8 cellular contexts compared by ENCODE assay signal in genomic region chr6:42929928-42930360, GRCh38. TPM values are rescaled to one million over a fixed set of nuclear protein-coding genes. Genes with fewer than 3 reads are reported as not detected.
DNase-seq lines count a peak whose midpoint lies in the region; ATAC-seq, FAIRE-seq and TF ChIP-seq lines count a peak whose summit lies in the region.

No MANE protein-coding gene starts in this region.

- H3K9me3 ChIP-seq in ES-I3 (ENCODE audit: control insufficient read depth, insufficient read depth, low read length) (no peaks in the 10 kb centered on the region), HepG2 (ENCODE audit: low read length) (no peaks in the 10 kb centered on the region)

- in situ Hi-C loops in HepG2 (cut with HindIII; ENCODE audit: extremely low pct_ligation_motif_present, low pct_unique_long_range_greater_than_20kb): no loop called here

- DNase-seq in T-helper 9 cell (peak; percentile 30), HepG2 (ENCODE audit: low spot score) (no peak), D341Med (ENCODE audit: low spot score) (no peak)
- peak; percentile 48 for DNase-seq in central memory CD4-positive, alpha-beta T cell
- DNase-seq in stimulated activated CD4-positive, alpha-beta T cell treated with anti-CD3 and anti-CD28 coated beads, TNF-alpha, amount 100 ng/mL, for 24 hours (ENCODE audit: low read depth in 3 of 3): peak; percentile 36 to 63 (median 42)

- H3K27ac Mint-ChIP-seq in IgD-negative memory B cell: peak overlapping the region; percentile 99 to 100 (median 100)

- H3K4me3 Mint-ChIP-seq in IgD-negative memory B cell: peak overlapping the region; percentile 99 to 100 (median 99)

- H3K4me2 ChIP-seq in HepG2 (ENCODE audit: low read depth, low read length): peak overlapping the region; percentile 91

- H3K79me2 ChIP-seq in HepG2 (ENCODE audit: insufficient read depth, low read length): peaks cover 40% of the 10 kb centered on the region

- no peak for FAIRE-seq in HepG2 (lab: Jason Lieb, UNC)

- no peak for TF ChIP-seq RAD21 in HepG2 (CRISPR knock-in tag; IDR thresholded peaks at IDR 0.05)

- H3K36me3 ChIP-seq in ES-I3 (ENCODE audit: insufficient read depth, low read length) (peaks cover 4% of the 10 kb centered on the region), HepG2 (replicated peaks in 1 of 2; ENCODE audit: control insufficient read depth in 1 of 2, insufficient read depth in 2 of 2, low read length in 2 of 2) (peaks cover 7 to 16% of the 10 kb centered on the region in 2 experiments)

- no peaks in the 10 kb centered on the region for H3K9me3 Mint-ChIP-seq in IgD-negative memory B cell

- no peak for TF ChIP-seq POLR2A in HepG2 (IDR thresholded peaks at IDR 0.05; ENCODE audit: insufficient read depth in 1 of 2, low read depth in 2 of 2, low read length in 2 of 2)

- H3K9ac ChIP-seq in ES-I3 (ENCODE audit: low read depth, low read length) (peak overlapping the region; percentile 84), HepG2 (ENCODE audit: insufficient read depth, low read depth, low read length) (peak overlapping the region; percentile 79)

- TF ChIP-seq EP300 in HepG2 (IDR thresholded peaks at IDR 0.05; ENCODE audit: low read depth in 2 of 2, low read length in 2 of 2) (no peak), HepG2 (CRISPR knock-in tag; IDR thresholded peaks at IDR 0.05; ENCODE audit: borderline replicate concordance) (no peak)

- H3K4me1 ChIP-seq in ES-I3 (ENCODE audit: insufficient read depth, low read length) (peaks cover 14% of the 10 kb centered on the region; the same call in 1 of the 2 replicates), HepG2 (ENCODE audit: insufficient read depth, low read length) (peaks cover 57% of the 10 kb centered on the region)

- CTCF ChIA-PET in HepG2 (lab: Yijun Ruan, JAX; ENCODE audit: low intra/inter-chr PET ratio, low total read pairs): no interaction called here

- no peak overlapping the region for H2AFZ ChIP-seq in HepG2 (ENCODE audit: low read length)

- WGBS in HepG2 (ENCODE audit: low lambda C conversion rate): under 1% methylated on average over 9 of the region's 9 CpGs

- ATAC-seq in GM21526 (IDR thresholded peaks at IDR 0.05; ENCODE audit: low FRiP score, unreplicated experiment) (peak; percentile 40), HepG2 (no peak; the same call in 2 of the 3 replicates)

- no TSS peak for BruUV-seq in HepG2 (replicated peaks; lab: Mats Ljungman, UMichigan)

- peak overlapping the region; percentile 83 for H3K27ac ChIP-seq in HepG2 (ENCODE audit: extremely low read length, insufficient read depth, low read length)

- intact Hi-C loops in HepG2 (cut with micrococcal nuclease; ENCODE audit: unreplicated experiment): loop anchor here (2.0 kb wide), 1 partner anchor 41 kb away; no protein-coding TSS in a partner anchor

- no peaks in the 10 kb centered on the region; a peak in 1 of 5 replicates for H3K27me3 ChIP-seq in HepG2 (ENCODE audit: control insufficient read depth in 1 of 2, insufficient read depth in 2 of 2, low read length in 2 of 2)

- no peak for TF ChIP-seq CTCF in HepG2 (CRISPR knock-in tag; IDR thresholded peaks at IDR 0.05)

- H3K36me3 Mint-ChIP-seq in IgD-negative memory B cell: peaks cover 2% of the 10 kb centered on the region

- H3K27me3 Mint-ChIP-seq in IgD-negative memory B cell: no peaks in the 10 kb centered on the region

- H3K4me3 ChIP-seq in HepG2 (replicated peaks in 1 of 3; ENCODE audit: insufficient read depth in 1 of 3, low read depth in 2 of 3, low read length in 3 of 3): peak overlapping the region; percentile 71 to 79 (median 78)

- H3K4me1 Mint-ChIP-seq in IgD-negative memory B cell: peaks cover 34 to 38% (median 37%) of the 10 kb centered on the region in 3 donors

- no peaks in the 10 kb centered on the region for H4K20me1 ChIP-seq in HepG2 (ENCODE audit: insufficient read depth, low read length)

- POLR2A ChIA-PET in HepG2 (lab: Yijun Ruan, JAX): interaction anchor here (0.5 to 3.2 kb wide), 33 partner anchors 9 to 507 kb away, joined by 3 to 56 read pairs (median 8); partner anchors contain the start of genes BICRAL, CUL7, GNMT and KLC4

RNA-seq across cellular contexts. Expression of gene CNPY3, which starts 0.7 kb away (rescaled TPM):
- polyA plus RNA-seq in IgD-negative memory B cell (272 TPM), HepG2 (2011; rRNA removed) (38.3 and 42.3 TPM in 2 replicates)
- 31.4 and 60.2 TPM in 2 replicates for total RNA-seq in HepG2 (2016; rRNA removed; fragmentation: Illumina TruSeq; extraction: Trizol)
- 25.4 and 31.7 TPM in 2 replicates for total RNA-seq in HepG2 (2016; cell fraction: cytosol; rRNA removed; fragmentation: Illumina TruSeq; extraction: Trizol; ENCODE audit: low read depth)
- total RNA-seq in HepG2 (2016; cell fraction: insoluble cytoplasmic fraction; rRNA removed; fragmentation: Illumina TruSeq; extraction: Trizol): 32.0 and 60.7 TPM in 2 replicates
- total RNA-seq in HepG2 (2016; cell fraction: membrane; rRNA removed; fragmentation: Illumina TruSeq; extraction: Trizol): 38.9 and 45.0 TPM in 2 replicates
- 42.6 and 49.4 TPM in 2 replicates for total RNA-seq in HepG2 (2016; cell fraction: nucleus; rRNA removed; fragmentation: Illumina TruSeq; extraction: Trizol)
- 43.4 and 51.8 TPM in 2 replicates for polyA plus RNA-seq in HepG2 (2011; cell fraction: cytosol; rRNA removed)
- 30.8 and 35.3 TPM in 2 replicates for polyA plus RNA-seq in HepG2 (2011; cell fraction: nucleus; rRNA removed)
- 51.7 and 54.0 TPM in 2 replicates for polyA plus RNA-seq in HepG2 (2012)
- polyA plus RNA-seq in HepG2 (2016; cell fraction: cytosol; fragmentation: Illumina TruSeq; extraction: Trizol; ENCODE audit: low read depth): 38.7 and 48.0 TPM in 2 replicates
- polyA plus RNA-seq in HepG2 (2016; cell fraction: insoluble cytoplasmic fraction; fragmentation: Illumina TruSeq; extraction: Trizol; ENCODE audit: low read depth): 35.6 and 38.7 TPM in 2 replicates
- polyA plus RNA-seq in HepG2 (2016; cell fraction: membrane; fragmentation: Illumina TruSeq; extraction: Trizol; ENCODE audit: low read depth): 44.3 and 50.0 TPM in 2 replicates
- polyA plus RNA-seq in HepG2 (2016; cell fraction: nucleus; fragmentation: Illumina TruSeq; extraction: Trizol; ENCODE audit: insufficient read depth, low read depth): 94.9 and 101 TPM in 2 replicates
- polyA minus RNA-seq in HepG2 (2011; rRNA and poly(A)+ RNA removed; ENCODE audit: low replicate concordance): 28.5 and 45.2 TPM in 2 replicates
- polyA minus RNA-seq in HepG2 (2011; cell fraction: cytosol; rRNA and poly(A)+ RNA removed): 16.2 and 20.4 TPM in 2 replicates
- 9.7 and 11.9 TPM in 2 replicates for polyA minus RNA-seq in HepG2 (2011; cell fraction: nucleus; rRNA and poly(A)+ RNA removed)

RNA-seq across cellular contexts. Expression of gene PTCRA, which starts 14.1 kb away (rescaled TPM):
- polyA plus RNA-seq in IgD-negative memory B cell (1.0 TPM), HepG2 (2011; rRNA removed) (not detected in 2 replicates)
- total RNA-seq in HepG2 (2016; rRNA removed; fragmentation: Illumina TruSeq; extraction: Trizol): not detected in 2 replicates
- not detected in 2 replicates for total RNA-seq in HepG2 (2016; cell fraction: cytosol; rRNA removed; fragmentation: Illumina TruSeq; extraction: Trizol; ENCODE audit: low read depth)
- total RNA-seq in HepG2 (2016; cell fraction: insoluble cytoplasmic fraction; rRNA removed; fragmentation: Illumina TruSeq; extraction: Trizol): not detected in 2 replicates
- not detected in 2 replicates for total RNA-seq in HepG2 (2016; cell fraction: membrane; rRNA removed; fragmentation: Illumina TruSeq; extraction: Trizol)
- total RNA-seq in HepG2 (2016; cell fraction: nucleus; rRNA removed; fragmentation: Illumina TruSeq; extraction: Trizol): not detected in 2 replicates
- not detected in 2 replicates for polyA plus RNA-seq in HepG2 (2011; cell fraction: cytosol; rRNA removed)
- 0.12 and 0.51 TPM in 2 replicates for polyA plus RNA-seq in HepG2 (2011; cell fraction: nucleus; rRNA removed)
- polyA plus RNA-seq in HepG2 (2012): not detected in 2 replicates
- not detected in 2 replicates for polyA plus RNA-seq in HepG2 (2016; cell fraction: cytosol; fragmentation: Illumina TruSeq; extraction: Trizol; ENCODE audit: low read depth)
- polyA plus RNA-seq in HepG2 (2016; cell fraction: insoluble cytoplasmic fraction; fragmentation: Illumina TruSeq; extraction: Trizol; ENCODE audit: low read depth): not detected in 2 replicates
- polyA plus RNA-seq in HepG2 (2016; cell fraction: membrane; fragmentation: Illumina TruSeq; extraction: Trizol; ENCODE audit: low read depth): not detected in 2 replicates
- not detected in 2 replicates for polyA plus RNA-seq in HepG2 (2016; cell fraction: nucleus; fragmentation: Illumina TruSeq; extraction: Trizol; ENCODE audit: insufficient read depth, low read depth)
- polyA minus RNA-seq in HepG2 (2011; rRNA and poly(A)+ RNA removed; ENCODE audit: low replicate concordance): not detected in 2 replicates
- polyA minus RNA-seq in HepG2 (2011; cell fraction: cytosol; rRNA and poly(A)+ RNA removed): not detected in 2 replicates
- not detected in 2 replicates for polyA minus RNA-seq in HepG2 (2011; cell fraction: nucleus; rRNA and poly(A)+ RNA removed)

RNA-seq across cellular contexts. Expression of gene GNMT, which starts 30.6 kb away (rescaled TPM):
- polyA plus RNA-seq in IgD-negative memory B cell (1.2 TPM), HepG2 (2011; rRNA removed) (2.8 and 3.8 TPM in 2 replicates)
- 7.0 and 7.3 TPM in 2 replicates for total RNA-seq in HepG2 (2016; rRNA removed; fragmentation: Illumina TruSeq; extraction: Trizol)
- total RNA-seq in HepG2 (2016; cell fraction: cytosol; rRNA removed; fragmentation: Illumina TruSeq; extraction: Trizol; ENCODE audit: low read depth): 3.1 and 3.3 TPM in 2 replicates
- 6.8 and 9.0 TPM in 2 replicates for total RNA-seq in HepG2 (2016; cell fraction: insoluble cytoplasmic fraction; rRNA removed; fragmentation: Illumina TruSeq; extraction: Trizol)
- 3.4 and 3.5 TPM in 2 replicates for total RNA-seq in HepG2 (2016; cell fraction: membrane; rRNA removed; fragmentation: Illumina TruSeq; extraction: Trizol)
- 3.4 and 3.9 TPM in 2 replicates for total RNA-seq in HepG2 (2016; cell fraction: nucleus; rRNA removed; fragmentation: Illumina TruSeq; extraction: Trizol)
- polyA plus RNA-seq in HepG2 (2011; cell fraction: cytosol; rRNA removed): 4.4 and 5.1 TPM in 2 replicates
- 3.3 and 3.5 TPM in 2 replicates for polyA plus RNA-seq in HepG2 (2011; cell fraction: nucleus; rRNA removed)
- polyA plus RNA-seq in HepG2 (2012): 1.8 and 3.1 TPM in 2 replicates
- 2.8 and 3.0 TPM in 2 replicates for polyA plus RNA-seq in HepG2 (2016; cell fraction: cytosol; fragmentation: Illumina TruSeq; extraction: Trizol; ENCODE audit: low read depth)
- 7.2 and 7.5 TPM in 2 replicates for polyA plus RNA-seq in HepG2 (2016; cell fraction: insoluble cytoplasmic fraction; fragmentation: Illumina TruSeq; extraction: Trizol; ENCODE audit: low read depth)
- polyA plus RNA-seq in HepG2 (2016; cell fraction: membrane; fragmentation: Illumina TruSeq; extraction: Trizol; ENCODE audit: low read depth): 2.2 and 2.4 TPM in 2 replicates
- polyA plus RNA-seq in HepG2 (2016; cell fraction: nucleus; fragmentation: Illumina TruSeq; extraction: Trizol; ENCODE audit: insufficient read depth, low read depth): 6.3 and 6.4 TPM in 2 replicates
- 0.33 and 2.7 TPM in 2 replicates for polyA minus RNA-seq in HepG2 (2011; rRNA and poly(A)+ RNA removed; ENCODE audit: low replicate concordance)
- polyA minus RNA-seq in HepG2 (2011; cell fraction: cytosol; rRNA and poly(A)+ RNA removed): 0.79 and 1.4 TPM in 2 replicates
- polyA minus RNA-seq in HepG2 (2011; cell fraction: nucleus; rRNA and poly(A)+ RNA removed): 0.52 and 0.62 TPM in 2 replicates

RNA-seq across cellular contexts. Expression of gene PEX6, which starts 49.0 kb away (rescaled TPM):
- polyA plus RNA-seq in IgD-negative memory B cell: 12.7 TPM
- total RNA-seq in HepG2 (2016; rRNA removed; fragmentation: Illumina TruSeq; extraction: Trizol): 3.6 and 5.1 TPM in 2 replicates
- total RNA-seq in HepG2 (2016; cell fraction: cytosol; rRNA removed; fragmentation: Illumina TruSeq; extraction: Trizol; ENCODE audit: low read depth): 0.61 and 1.2 TPM in 2 replicates
- total RNA-seq in HepG2 (2016; cell fraction: insoluble cytoplasmic fraction; rRNA removed; fragmentation: Illumina TruSeq; extraction: Trizol): 2.9 and 4.9 TPM in 2 replicates
- total RNA-seq in HepG2 (2016; cell fraction: membrane; rRNA removed; fragmentation: Illumina TruSeq; extraction: Trizol): 2.1 TPM in 2 replicates
- total RNA-seq in HepG2 (2016; cell fraction: nucleus; rRNA removed; fragmentation: Illumina TruSeq; extraction: Trizol): 5.5 and 5.6 TPM in 2 replicates
- 6.7 and 8.5 TPM in 2 replicates for polyA plus RNA-seq in HepG2 (2011; rRNA removed)
- 5.0 and 6.5 TPM in 2 replicates for polyA plus RNA-seq in HepG2 (2011; cell fraction: cytosol; rRNA removed)
- polyA plus RNA-seq in HepG2 (2011; cell fraction: nucleus; rRNA removed): 46.4 and 54.7 TPM in 2 replicates
- 8.5 and 12.2 TPM in 2 replicates for polyA plus RNA-seq in HepG2 (2012)
- polyA plus RNA-seq in HepG2 (2016; cell fraction: cytosol; fragmentation: Illumina TruSeq; extraction: Trizol; ENCODE audit: low read depth): 0.38 and 0.54 TPM in 2 replicates
- 2.3 and 3.1 TPM in 2 replicates for polyA plus RNA-seq in HepG2 (2016; cell fraction: insoluble cytoplasmic fraction; fragmentation: Illumina TruSeq; extraction: Trizol; ENCODE audit: low read depth)
- polyA plus RNA-seq in HepG2 (2016; cell fraction: membrane; fragmentation: Illumina TruSeq; extraction: Trizol; ENCODE audit: low read depth): 1.00 and 1.0 TPM in 2 replicates
- 8.5 and 8.9 TPM in 2 replicates for polyA plus RNA-seq in HepG2 (2016; cell fraction: nucleus; fragmentation: Illumina TruSeq; extraction: Trizol; ENCODE audit: insufficient read depth, low read depth)
- polyA minus RNA-seq in HepG2 (2011; rRNA and poly(A)+ RNA removed; ENCODE audit: low replicate concordance): 13.3 and 14.3 TPM in 2 replicates
- polyA minus RNA-seq in HepG2 (2011; cell fraction: cytosol; rRNA and poly(A)+ RNA removed): 4.7 and 7.1 TPM in 2 replicates
- 7.8 and 8.2 TPM in 2 replicates for polyA minus RNA-seq in HepG2 (2011; cell fraction: nucleus; rRNA and poly(A)+ RNA removed)

RNA-seq across cellular contexts. Expression of gene RPL7L1, which starts 50.5 kb away (rescaled TPM):
- polyA plus RNA-seq in IgD-negative memory B cell: 72.3 TPM
- total RNA-seq in HepG2 (2016; rRNA removed; fragmentation: Illumina TruSeq; extraction: Trizol): 179 and 228 TPM in 2 replicates
- total RNA-seq in HepG2 (2016; cell fraction: cytosol; rRNA removed; fragmentation: Illumina TruSeq; extraction: Trizol; ENCODE audit: low read depth): 34.8 and 36.3 TPM in 2 replicates
- total RNA-seq in HepG2 (2016; cell fraction: insoluble cytoplasmic fraction; rRNA removed; fragmentation: Illumina TruSeq; extraction: Trizol): 172 and 248 TPM in 2 replicates
- 98.2 and 108 TPM in 2 replicates for total RNA-seq in HepG2 (2016; cell fraction: membrane; rRNA removed; fragmentation: Illumina TruSeq; extraction: Trizol)
- 79.2 and 84.2 TPM in 2 replicates for total RNA-seq in HepG2 (2016; cell fraction: nucleus; rRNA removed; fragmentation: Illumina TruSeq; extraction: Trizol)
- polyA plus RNA-seq in HepG2 (2011; rRNA removed): 51.6 and 52.0 TPM in 2 replicates
- 40.8 and 57.7 TPM in 2 replicates for polyA plus RNA-seq in HepG2 (2011; cell fraction: cytosol; rRNA removed)
- polyA plus RNA-seq in HepG2 (2011; cell fraction: nucleus; rRNA removed): 18.1 and 25.2 TPM in 2 replicates
- polyA plus RNA-seq in HepG2 (2012): 116 and 118 TPM in 2 replicates
- 16.4 and 17.2 TPM in 2 replicates for polyA plus RNA-seq in HepG2 (2016; cell fraction: cytosol; fragmentation: Illumina TruSeq; extraction: Trizol; ENCODE audit: low read depth)
- 182 and 194 TPM in 2 replicates for polyA plus RNA-seq in HepG2 (2016; cell fraction: insoluble cytoplasmic fraction; fragmentation: Illumina TruSeq; extraction: Trizol; ENCODE audit: low read depth)
- 45.4 and 49.4 TPM in 2 replicates for polyA plus RNA-seq in HepG2 (2016; cell fraction: membrane; fragmentation: Illumina TruSeq; extraction: Trizol; ENCODE audit: low read depth)
- 90.1 and 101 TPM in 2 replicates for polyA plus RNA-seq in HepG2 (2016; cell fraction: nucleus; fragmentation: Illumina TruSeq; extraction: Trizol; ENCODE audit: insufficient read depth, low read depth)
- 58.1 and 94.4 TPM in 2 replicates for polyA minus RNA-seq in HepG2 (2011; rRNA and poly(A)+ RNA removed; ENCODE audit: low replicate concordance)
- polyA minus RNA-seq in HepG2 (2011; cell fraction: cytosol; rRNA and poly(A)+ RNA removed): 36.1 and 48.1 TPM in 2 replicates
- polyA minus RNA-seq in HepG2 (2011; cell fraction: nucleus; rRNA and poly(A)+ RNA removed): 68.2 and 106 TPM in 2 replicates

Comparison
In these comparisons a context has a peak if more than half of its experiments do, and no peak if none do; other contexts are left out.
1. DNase-seq: peak in T-helper 9 cell (single experiment), central memory CD4-positive, alpha-beta T cell (single experiment) and stimulated activated CD4-positive, alpha-beta T cell treated with anti-CD3 and anti-CD28 coated beads, TNF-alpha, amount 100 ng/mL, for 24 hours (3 of 3); none in HepG2 (single experiment) and D341Med (single experiment).